In genomic region chr10:127968027-127968441, GRCh38 we compare ENCODE assay signal across 21 cellular contexts.
DNase-seq lines count a peak whose midpoint lies in the region; ATAC-seq and TF ChIP-seq lines count a peak whose summit lies in the region.
"Had no signal": no experiment of that assay in that cellular context is flagged by ENCODE, and none has a peak within 500 bp of the region (broad histone marks: within the 10 kb centered on the region; RNA-seq: fewer than 3 reads in every experiment).

No MANE protein-coding gene starts in this region.

- H3K23ac ChIP-seq in mesendoderm (ENCODE audit: low read length) = peak overlapping the region; percentile 45

- H3K27ac Mint-ChIP-seq in endothelial cell (ENCODE audit: unreplicated experiment) = peak overlapping the region; percentile 91
- H3K27ac Mint-ChIP-seq in naive thymus-derived CD8-positive, alpha-beta T cell = no peak overlapping the region
- no peak overlapping the region for H3K27ac Mint-ChIP-seq in naive thymus-derived CD4-positive, alpha-beta T cell

- peak overlapping the region; percentile 60 for H3K56ac ChIP-seq in mesendoderm (ENCODE audit: low read length)

- DNase-seq in heart left ventricle (no peak), left cardiac atrium (no peak), endothelial cell (ENCODE audit: low spot score) (no peak), mesendoderm (peak; percentile 63), medulla oblongata (ENCODE audit: extremely low spot score) (no peak)
- no peak for DNase-seq in naive thymus-derived CD8-positive, alpha-beta T cell
- no peak for DNase-seq in naive thymus-derived CD4-positive, alpha-beta T cell
- DNase-seq: ACHN; activated CD8-positive, alpha-beta memory T cell treated with anti-CD3 and anti-CD28 coated beads, Interleukin-2, amount 50 U/mL, for 4 hours; activated gamma-delta T cell; DMS 273 treated with DMSO at 0.1 percent for 48 hours; kidney glomerular epithelial cell; MV-4-11; NCI-H187 treated with DMSO at 0.1 percent for 48 hours; NCI-H2227 treated with DMSO at 0.1 percent for 48 hours; uterus had no signal

- H3K4me1 Mint-ChIP-seq in endothelial cell (ENCODE audit: unreplicated experiment) = peaks cover 73% of the 10 kb centered on the region
- no peaks in the 10 kb centered on the region for H3K4me1 Mint-ChIP-seq in naive thymus-derived CD8-positive, alpha-beta T cell
- peaks cover 0 to 2% (median 0%) of the 10 kb centered on the region in 7 donors for H3K4me1 Mint-ChIP-seq in naive thymus-derived CD4-positive, alpha-beta T cell

- H4K8ac ChIP-seq in mesendoderm (ENCODE audit: low read depth, low read length) = no peak overlapping the region

- H3K9ac ChIP-seq in mesendoderm (ENCODE audit: low read length) = no peak overlapping the region

- H4K5ac ChIP-seq in mesendoderm (ENCODE audit: low read length) = no peak overlapping the region

- no peak for TF ChIP-seq POLR2A in heart left ventricle (IDR thresholded peaks at IDR 0.05)

- WGBS in heart left ventricle, 4 donors = 63 to 70% (median 65%) methylated on average over 3 of the region's 3 CpGs
- no CpG with 5 or more reads among the region's 3 CpGs for WGBS in mesendoderm (ENCODE audit: extremely low coverage, insufficient coverage, low lambda C conversion rate)

- no peak overlapping the region for H2BK5ac ChIP-seq in mesendoderm (ENCODE audit: low read length)

- H2BK15ac ChIP-seq in mesendoderm (replicated peaks; ENCODE audit: low read depth) = no peak overlapping the region

- H3K4me2 ChIP-seq in mesendoderm (ENCODE audit: low read length) = no peak overlapping the region

- intact Hi-C loops in heart left ventricle (cut with DNase I) (loop anchor here in 2 of 10 donors (5.0 kb wide), 1 partner anchor 56 kb away; no protein-coding TSS in a partner anchor), left cardiac atrium (cut with DNase I) (no loop called here)
- intact Hi-C loops in naive thymus-derived CD4-positive, alpha-beta T cell (cut with micrococcal nuclease) = no loop called here

- H3K27me3 Mint-ChIP-seq in endothelial cell (ENCODE audit: unreplicated experiment) = peaks cover 3% of the 10 kb centered on the region
- peaks cover 0 to 5% (median 0%) of the 10 kb centered on the region in 5 donors for H3K27me3 Mint-ChIP-seq in naive thymus-derived CD8-positive, alpha-beta T cell
- peaks cover 0 to 5% (median under 1%) of the 10 kb centered on the region in 5 donors for H3K27me3 Mint-ChIP-seq in naive thymus-derived CD4-positive, alpha-beta T cell

- H3K27ac ChIP-seq in heart left ventricle (peak overlapping the region; percentile 33 to 85 (median 72)), mesendoderm (ENCODE audit: low read depth, low read length) (no peak overlapping the region)
- H3K27ac ChIP-seq in naive thymus-derived CD4-positive, alpha-beta T cell (ENCODE audit: low read depth, low read length) = no peak overlapping the region
- H3K27ac ChIP-seq: uterus had no signal

- H3K4me1 ChIP-seq in heart left ventricle (peaks cover 0 to 33% (median 17%) of the 10 kb centered on the region in 12 donors), mesendoderm (ENCODE audit: control insufficient read depth, low read depth, low read length) (peaks cover 6% of the 10 kb centered on the region)
- H3K4me1 ChIP-seq in naive thymus-derived CD4-positive, alpha-beta T cell (ENCODE audit: control insufficient read depth in 2 of 2, insufficient read depth in 2 of 2, low read length in 2 of 2) = no peaks in the 10 kb centered on the region
- H3K4me1 ChIP-seq: breast epithelium, uterus had no signal

- no peaks in the 10 kb centered on the region for H3K79me2 ChIP-seq in mesendoderm (ENCODE audit: control insufficient read depth, insufficient read depth, low read length)

- no peaks in the 10 kb centered on the region for H3K9me3 ChIP-seq in heart left ventricle
- no peaks in the 10 kb centered on the region for H3K9me3 ChIP-seq in naive thymus-derived CD4-positive, alpha-beta T cell (ENCODE audit: control insufficient read depth in 2 of 3, low read length in 3 of 3)
- H3K9me3 ChIP-seq: adrenal gland, breast epithelium, uterus had no signal

- no peak overlapping the region for H3K18ac ChIP-seq in mesendoderm (ENCODE audit: low read length)

- H2BK120ac ChIP-seq in mesendoderm (ENCODE audit: low read depth, low read length) = no peak overlapping the region

- ATAC-seq in heart left ventricle (peak in 3 of 4 donors; percentile 6 to 40 (median 24)), left cardiac atrium (no peak), HG03378 (IDR thresholded peaks at IDR 0.05; ENCODE audit: unreplicated experiment) (no peak)
- no peak for ATAC-seq in naive thymus-derived CD8-positive, alpha-beta T cell
- ATAC-seq in naive thymus-derived CD4-positive, alpha-beta T cell = no peak
- ATAC-seq: HCT116, SK-N-SH treated with all-trans-retinoic acid at 6 μM for 48 hours had no signal

- H3K27me3 ChIP-seq in heart left ventricle (no peaks in the 10 kb centered on the region), mesendoderm (ENCODE audit: insufficient read depth, low read length, poor library complexity) (no peaks in the 10 kb centered on the region)
- H3K27me3 ChIP-seq in naive thymus-derived CD4-positive, alpha-beta T cell (ENCODE audit: control insufficient read depth in 2 of 2, insufficient read depth in 2 of 2, low read length in 2 of 2) = no peaks in the 10 kb centered on the region
- H3K27me3 ChIP-seq: adrenal gland, breast epithelium, uterus had no signal

- CTCF ChIA-PET in naive thymus-derived CD4-positive, alpha-beta T cell (lab: Charles Lee) = no interaction called here

- TF ChIP-seq CTCF in heart left ventricle (IDR thresholded peaks at IDR 0.05) (no peak), endothelial cell (IDR thresholded peaks at IDR 0.05; ENCODE audit: unreplicated experiment) (no peak)

- H3K9me3 Mint-ChIP-seq in endothelial cell (ENCODE audit: unreplicated experiment) = no peaks in the 10 kb centered on the region
- H3K9me3 Mint-ChIP-seq in naive thymus-derived CD8-positive, alpha-beta T cell = no peaks in the 10 kb centered on the region
- no peaks in the 10 kb centered on the region for H3K9me3 Mint-ChIP-seq in naive thymus-derived CD4-positive, alpha-beta T cell

- H3K36me3 Mint-ChIP-seq in endothelial cell (ENCODE audit: low read depth, unreplicated experiment) = peaks cover 34% of the 10 kb centered on the region
- no peaks in the 10 kb centered on the region for H3K36me3 Mint-ChIP-seq in naive thymus-derived CD8-positive, alpha-beta T cell
- H3K36me3 Mint-ChIP-seq in naive thymus-derived CD4-positive, alpha-beta T cell = no peaks in the 10 kb centered on the region

- POLR2A ChIA-PET in naive thymus-derived CD8-positive, alpha-beta T cell (lab: Charles Lee) = no interaction called here
- POLR2A ChIA-PET in naive thymus-derived CD4-positive, alpha-beta T cell (lab: Charles Lee) = interaction anchor here (0.5 to 0.9 kb wide), 2 partner anchors 11 to 26 kb away, joined by 4 to 7 read pairs; no protein-coding TSS in a partner anchor

- no peak overlapping the region for H3K4me3 ChIP-seq in heart left ventricle
- H3K4me3 ChIP-seq in mesendoderm (ENCODE audit: low read length) = no peak overlapping the region
- H3K4me3 ChIP-seq in naive thymus-derived CD4-positive, alpha-beta T cell (ENCODE audit: low read length) = no peak overlapping the region
- H3K4me3 ChIP-seq: adrenal gland, breast epithelium, uterus had no signal

- H3K79me1 ChIP-seq in mesendoderm (ENCODE audit: low read length) = no peaks in the 10 kb centered on the region

- H3K36me3 ChIP-seq in heart left ventricle (no peaks in the 10 kb centered on the region), mesendoderm (ENCODE audit: control insufficient read depth, insufficient read depth, low read length) (no peaks in the 10 kb centered on the region)
- H3K36me3 ChIP-seq in naive thymus-derived CD4-positive, alpha-beta T cell (ENCODE audit: control insufficient read depth in 2 of 3, insufficient read depth in 3 of 3, low read length in 3 of 3) = no peaks in the 10 kb centered on the region
- H3K36me3 ChIP-seq: adrenal gland, breast epithelium, uterus had no signal

- no peak overlapping the region for H3K4ac ChIP-seq in mesendoderm (ENCODE audit: low read depth, low read length)

- H3K4me3 Mint-ChIP-seq in endothelial cell (ENCODE audit: unreplicated experiment) = peak overlapping the region; percentile 49
- no peak overlapping the region for H3K4me3 Mint-ChIP-seq in naive thymus-derived CD8-positive, alpha-beta T cell
- no peak overlapping the region for H3K4me3 Mint-ChIP-seq in naive thymus-derived CD4-positive, alpha-beta T cell

- H2AK5ac ChIP-seq in mesendoderm (ENCODE audit: low read length) = no peak overlapping the region

Comparison
In these comparisons a context has a peak if more than half of its experiments do, and no peak if none do; other contexts are left out.
1. ATAC-seq: peak in heart left ventricle (3 of 4); none in left cardiac atrium (0 of 2), naive thymus-derived CD8-positive, alpha-beta T cell (0 of 2), naive thymus-derived CD4-positive, alpha-beta T cell (single experiment) and HG03378 (single experiment).
2. H3K27ac ChIP-seq: peak in heart left ventricle (12 of 12); none in mesendoderm (single experiment) and naive thymus-derived CD4-positive, alpha-beta T cell (single experiment).